Comparison of ENCODE assay signal across 11 cellular contexts in genomic region chr2:38959464-38959863, GRCh38.
A peak's percentile ranks its signal among the peaks of the same experiment; 100 is the strongest.
DNase-seq lines count a peak whose midpoint lies in the region; ATAC-seq and TF ChIP-seq lines count a peak whose summit lies in the region.
"Had no signal": no experiment of that assay in that cellular context is flagged by ENCODE, and none has a peak within 500 bp of the region (broad histone marks: within the 10 kb centered on the region; RNA-seq: fewer than 3 reads in every experiment).

No MANE protein-coding gene starts in this region.

- CTCF ChIA-PET in naive thymus-derived CD4-positive, alpha-beta T cell (lab: Charles Lee): interaction anchor here (0.9 kb wide), 1 partner anchor 12 kb away, joined by 3 read pairs; no protein-coding TSS in a partner anchor

- H3K27ac Mint-ChIP-seq in activated naive CD8-positive, alpha-beta T cell: no peak overlapping the region
- no peak overlapping the region for H3K27ac Mint-ChIP-seq in activated naive CD8-positive, alpha-beta T cell treated with anti-CD3 and anti-CD28 coated beads for 36 hours
- no peak overlapping the region for H3K27ac Mint-ChIP-seq in naive thymus-derived CD4-positive, alpha-beta T cell

- DNase-seq in activated naive CD8-positive, alpha-beta T cell treated with anti-CD3 and anti-CD28 coated beads for 36 hours: no peak
- DNase-seq in brain microvascular endothelial cell (no peak), tibial artery (no peak), AG20443 (ENCODE audit: low spot score) (no peak)
- no peak for DNase-seq in naive thymus-derived CD4-positive, alpha-beta T cell
- DNase-seq: NCI-H1930, NCI-H82 had no signal

- no peaks in the 10 kb centered on the region for H3K9me3 ChIP-seq in naive thymus-derived CD4-positive, alpha-beta T cell (ENCODE audit: control insufficient read depth in 2 of 3, low read length in 3 of 3)
- no peaks in the 10 kb centered on the region for H3K9me3 ChIP-seq in tibial artery
- H3K9me3 ChIP-seq: SJSA1 had no signal

- no peak for ATAC-seq in naive thymus-derived CD4-positive, alpha-beta T cell
- ATAC-seq in GM19463 (IDR thresholded peaks at IDR 0.05; ENCODE audit: unreplicated experiment) (no peak), HG03175 (IDR thresholded peaks at IDR 0.05; ENCODE audit: unreplicated experiment) (no peak)

- in situ Hi-C loops in brain microvascular endothelial cell (cut with HindIII; ENCODE audit: low pct_ligation_motif_present, low sequenced_read_pairs): no loop called here

- TF ChIP-seq CTCF in brain microvascular endothelial cell (IDR thresholded peaks at IDR 0.05; ENCODE audit: low read depth, low read length, missing control alignments) (no peak), tibial artery (IDR thresholded peaks at IDR 0.05) (no peak)

- H3K36me3 Mint-ChIP-seq in activated naive CD8-positive, alpha-beta T cell: peaks cover 2% of the 10 kb centered on the region
- peaks cover 2% of the 10 kb centered on the region for H3K36me3 Mint-ChIP-seq in activated naive CD8-positive, alpha-beta T cell treated with anti-CD3 and anti-CD28 coated beads for 36 hours
- H3K36me3 Mint-ChIP-seq in naive thymus-derived CD4-positive, alpha-beta T cell: peaks cover 0 to 3% (median 0%) of the 10 kb centered on the region in 5 donors

- POLR2A ChIA-PET in naive thymus-derived CD4-positive, alpha-beta T cell (lab: Charles Lee): no interaction called here

- H3K4me3 ChIP-seq in brain microvascular endothelial cell (ENCODE audit: low read depth, low read length) (peak overlapping the region; percentile 47), tibial artery (peak overlapping the region; percentile 47 to 60)
- H3K4me3 ChIP-seq in naive thymus-derived CD4-positive, alpha-beta T cell (ENCODE audit: low read length): no peak overlapping the region
- H3K4me3 ChIP-seq: SJSA1 had no signal

- no peaks in the 10 kb centered on the region for H3K9me3 Mint-ChIP-seq in activated naive CD8-positive, alpha-beta T cell (ENCODE audit: low read depth)
- no peaks in the 10 kb centered on the region for H3K9me3 Mint-ChIP-seq in activated naive CD8-positive, alpha-beta T cell treated with anti-CD3 and anti-CD28 coated beads for 36 hours
- peaks cover 0 to 4% (median 0%) of the 10 kb centered on the region in 11 donors for H3K9me3 Mint-ChIP-seq in naive thymus-derived CD4-positive, alpha-beta T cell

- no peaks in the 10 kb centered on the region for H3K4me1 ChIP-seq in naive thymus-derived CD4-positive, alpha-beta T cell (ENCODE audit: control insufficient read depth in 2 of 2, insufficient read depth in 2 of 2, low read length in 2 of 2)
- peaks cover 0 to 14% (median 6%) of the 10 kb centered on the region in 4 donors for H3K4me1 ChIP-seq in tibial artery
- H3K4me1 ChIP-seq: SJSA1 had no signal

- H3K27me3 Mint-ChIP-seq in activated naive CD8-positive, alpha-beta T cell: peaks cover 13% of the 10 kb centered on the region
- H3K27me3 Mint-ChIP-seq in activated naive CD8-positive, alpha-beta T cell treated with anti-CD3 and anti-CD28 coated beads for 36 hours: peaks cover 30% of the 10 kb centered on the region
- peaks cover 24 to 71% (median 30%) of the 10 kb centered on the region in 5 donors for H3K27me3 Mint-ChIP-seq in naive thymus-derived CD4-positive, alpha-beta T cell

- H3K36me3 ChIP-seq in brain microvascular endothelial cell (replicated peaks): no peaks in the 10 kb centered on the region
- no peaks in the 10 kb centered on the region for H3K36me3 ChIP-seq in naive thymus-derived CD4-positive, alpha-beta T cell (ENCODE audit: control insufficient read depth in 2 of 3, insufficient read depth in 3 of 3, low read length in 3 of 3)
- no peaks in the 10 kb centered on the region for H3K36me3 ChIP-seq in tibial artery
- H3K36me3 ChIP-seq: SJSA1 had no signal

- intact Hi-C loops in naive thymus-derived CD4-positive, alpha-beta T cell (cut with micrococcal nuclease): no loop called here
- intact Hi-C loops in tibial artery (cut with DNase I; ENCODE audit: low total_unique reads): no loop called here

- H3K27ac ChIP-seq in brain microvascular endothelial cell (no peak overlapping the region), tibial artery (peak overlapping the region in 1 of 2 donors; percentile 12)
- H3K27ac ChIP-seq in naive thymus-derived CD4-positive, alpha-beta T cell (ENCODE audit: low read depth, low read length): no peak overlapping the region
- H3K27ac ChIP-seq: SJSA1 had no signal

- H3K4me1 Mint-ChIP-seq in activated naive CD8-positive, alpha-beta T cell (ENCODE audit: low read depth): peaks cover 2% of the 10 kb centered on the region
- peaks cover 3% of the 10 kb centered on the region for H3K4me1 Mint-ChIP-seq in activated naive CD8-positive, alpha-beta T cell treated with anti-CD3 and anti-CD28 coated beads for 36 hours
- H3K4me1 Mint-ChIP-seq in naive thymus-derived CD4-positive, alpha-beta T cell: peaks cover 0 to 10% (median 4%) of the 10 kb centered on the region in 7 donors

- no peaks in the 10 kb centered on the region for H3K27me3 ChIP-seq in brain microvascular endothelial cell (replicated peaks)
- no peaks in the 10 kb centered on the region for H3K27me3 ChIP-seq in naive thymus-derived CD4-positive, alpha-beta T cell (ENCODE audit: control insufficient read depth in 2 of 2, insufficient read depth in 2 of 2, low read length in 2 of 2)
- no peaks in the 10 kb centered on the region for H3K27me3 ChIP-seq in tibial artery

- peak overlapping the region; percentile 69 for H3K4me3 Mint-ChIP-seq in activated naive CD8-positive, alpha-beta T cell
- H3K4me3 Mint-ChIP-seq in activated naive CD8-positive, alpha-beta T cell treated with anti-CD3 and anti-CD28 coated beads for 36 hours: no peak overlapping the region
- peak overlapping the region in 9 of 10 donors; percentile 52 to 81 (median 65) for H3K4me3 Mint-ChIP-seq in naive thymus-derived CD4-positive, alpha-beta T cell
